Comparison of ENCODE assay signal across 8 cellular contexts in genomic region chr1:1891349-1892078, GRCh38. TPM values are rescaled to one million over a fixed set of nuclear protein-coding genes. Genes with fewer than 3 reads are reported as not detected.
DNase-seq lines count a peak whose midpoint lies in the region; ATAC-seq, FAIRE-seq and TF ChIP-seq lines count a peak whose summit lies in the region.

No MANE protein-coding gene starts in this region.

- peak overlapping the region; percentile 99 for H3K9ac ChIP-seq in BLaER1
- peak overlapping the region; percentile 68; the same call in 1 of the 2 replicates for H3K9ac ChIP-seq in GM12878 (ENCODE audit: control insufficient read depth, insufficient read depth, low read length)
- no peak overlapping the region for H3K9ac ChIP-seq in iPS-18a (ENCODE audit: low read length)

- ATAC-seq in GM19395 (IDR thresholded peaks at IDR 0.05; ENCODE audit: unreplicated experiment) (peak; percentile 23), T-helper 17 cell (peak; percentile 59), GM12878 (peak; percentile 79), GM21737 (IDR thresholded peaks at IDR 0.05; ENCODE audit: unreplicated experiment) (no peak)

- BruUV-seq in GM12878 (replicated peaks; lab: Mats Ljungman, UMichigan), result no TSS peak

- peak overlapping the region; percentile 83 for H3K4me3 ChIP-seq in BLaER1
- peak overlapping the region; percentile 61 for H3K4me3 ChIP-seq in LNCaP clone FGC (ENCODE audit: low read depth, low read length)
- H3K4me3 ChIP-seq in GM12878, result peak overlapping the region; percentile 78
- H3K4me3 ChIP-seq in iPS-18a (ENCODE audit: low read length), result peak overlapping the region; percentile 51
- H3K4me3 ChIP-seq in skin epidermis, result peak overlapping the region; percentile 57 to 92 (median 82)

- H3K27me3 Mint-ChIP-seq in T-helper 17 cell, result no peaks in the 10 kb centered on the region

- no peaks in the 10 kb centered on the region for H3K9me3 ChIP-seq in BLaER1
- H3K9me3 ChIP-seq in T-helper 17 cell (ENCODE audit: control insufficient read depth, low read length, poor library complexity, severe bottlenecking), result no peaks in the 10 kb centered on the region
- H3K9me3 ChIP-seq in GM12878 (replicated peaks; ENCODE audit: control insufficient read depth, insufficient read depth, low read length), result no peaks in the 10 kb centered on the region
- H3K9me3 ChIP-seq in iPS-18a (ENCODE audit: control insufficient read depth, low read depth, low read length), result no peaks in the 10 kb centered on the region

- peak overlapping the region; percentile 97 for H3K4me3 Mint-ChIP-seq in T-helper 17 cell

- intact Hi-C loops in GM12878 (cut with micrococcal nuclease; ENCODE audit: unreplicated experiment), result loop anchor here (5.0 kb wide), 1 partner anchor 114 kb away; the partner anchor contains the start of gene NADK

- peaks cover 44% of the 10 kb centered on the region for H3K79me2 ChIP-seq in GM12878 (ENCODE audit: control insufficient read depth, insufficient read depth, low read length)

- H2AFZ ChIP-seq in GM12878 (ENCODE audit: control insufficient read depth, low read depth, low read length), result peak overlapping the region; percentile 66

- H3K27ac ChIP-seq in BLaER1 (peak overlapping the region; percentile 100), GM12878 (ENCODE audit: control insufficient read depth, insufficient read depth) (peak overlapping the region; percentile 84), iPS-18a (ENCODE audit: low read length) (no peak overlapping the region), skin epidermis (peak overlapping the region; percentile 75 to 98 (median 96))

- RAD21 ChIA-PET in GM12878 (lab: Charles Lee; ENCODE audit: unreplicated experiment), result interaction anchor here (0.7 to 1.1 kb wide), 2 partner anchors 112 to 115 kb away, joined by 3 to 4 read pairs; no protein-coding TSS in a partner anchor

- H3K27me3 ChIP-seq in BLaER1 (no peaks in the 10 kb centered on the region), GM12878 (replicated peaks in 1 of 2; ENCODE audit: control insufficient read depth in 2 of 2, insufficient read depth in 2 of 2, low read length in 1 of 2) (no peaks in the 10 kb centered on the region), iPS-18a (ENCODE audit: control insufficient read depth, insufficient read depth, low read length) (no peaks in the 10 kb centered on the region)

- H3K4me2 ChIP-seq in BLaER1 (peak overlapping the region; percentile 98), GM12878 (ENCODE audit: control insufficient read depth, insufficient read depth) (peak overlapping the region; percentile 98)

- TF ChIP-seq RAD21 in GM12878 (IDR thresholded peaks at IDR 0.05; ENCODE audit: insufficient read depth, low read depth, low read length), result no peak

- peaks cover 50% of the 10 kb centered on the region for H3K4me1 Mint-ChIP-seq in T-helper 17 cell

- H3K36me3 Mint-ChIP-seq in T-helper 17 cell (ENCODE audit: low read depth), result peaks cover 4% of the 10 kb centered on the region

- H3K27ac Mint-ChIP-seq in T-helper 17 cell, result peak overlapping the region; percentile 97

- TF ChIP-seq CTCF in LNCaP clone FGC (IDR thresholded peaks at IDR 0.05; ENCODE audit: control insufficient read depth, extremely low read depth, insufficient read depth) (no peak), GM12878 (IDR thresholded peaks at IDR 0.05 in 2 of 3, conservative IDR thresholded peaks at IDR 0.05 in 1 of 3; ENCODE audit: control insufficient read depth in 2 of 3, extremely low read depth in 1 of 3, insufficient read depth in 1 of 3, low read depth in 3 of 3, low read length in 3 of 3) (no peak)

- H3K4me1 ChIP-seq in BLaER1, result peaks cover 75% of the 10 kb centered on the region
- H3K4me1 ChIP-seq in GM12878 (ENCODE audit: control insufficient read depth, insufficient read depth, low read length), result peaks cover 21% of the 10 kb centered on the region
- H3K4me1 ChIP-seq in iPS-18a (ENCODE audit: control insufficient read depth, low read depth, low read length), result peaks cover 18% of the 10 kb centered on the region

- SMC1A ChIA-PET in GM12878 (lab: Charles Lee; ENCODE audit: uncharacterized antibody, unreplicated experiment), result interaction anchor here (1.0 kb wide), 1 partner anchor 14 kb away, joined by 3 read pairs; no protein-coding TSS in a partner anchor

- POLR2A ChIA-PET in GM12878 (lab: Charles Lee), result interaction anchor here (0.9 kb wide), 1 partner anchor 214 kb away, joined by 6 read pairs; no protein-coding TSS in a partner anchor

- no peak for TF ChIP-seq EP300 in GM12878 (IDR thresholded peaks at IDR 0.05; ENCODE audit: borderline replicate concordance in 1 of 2, control insufficient read depth in 1 of 2, low read depth in 2 of 2, low read length in 2 of 2)

- 8% methylated on average over 28 of the region's 59 CpGs for WGBS in GM12878 (ENCODE audit: insufficient coverage, insufficient replicate concordance, low lambda C conversion rate, missing lambda C conversion rate)

- FAIRE-seq in GM12878 (lab: Jason Lieb, UNC), result no peak

- peaks cover 7% of the 10 kb centered on the region for H3K36me3 ChIP-seq in BLaER1
- H3K36me3 ChIP-seq in GM12878 (ENCODE audit: control insufficient read depth in 2 of 2, insufficient read depth in 2 of 2, low read length in 1 of 2), result no peaks in the 10 kb centered on the region
- H3K36me3 ChIP-seq in iPS-18a (ENCODE audit: control insufficient read depth, low read depth, low read length), result no peaks in the 10 kb centered on the region

- in situ Hi-C loops in GM12878 (cut with MboI), result no loop called here

- H4K20me1 ChIP-seq in BLaER1 (peaks cover 37% of the 10 kb centered on the region), GM12878 (ENCODE audit: control insufficient read depth, insufficient read depth) (no peaks in the 10 kb centered on the region)

- peak; percentile 71 for TF ChIP-seq POLR2A in GM12878 (IDR thresholded peaks at IDR 0.05; ENCODE audit: low read depth, low read length)

- CTCF ChIA-PET in GM12878 (lab: Yijun Ruan, JAX), result interaction anchor here (0.8 to 1.5 kb wide), 4 partner anchors 12 to 103 kb away, joined by 3 to 12 read pairs (median 4); no protein-coding TSS in a partner anchor

- DNase-seq in LNCaP clone FGC (ENCODE audit: low read depth), result no peak
- DNase-seq in T-helper 17 cell, result peak; percentile 51 to 90 (median 78)
- DNase-seq in GM12878 (ENCODE audit: low read depth, low spot score), result no peak

RNA-seq across cellular contexts. Expression of gene GNB1, which starts 0.6 kb away (rescaled TPM):
- total RNA-seq in T-helper 17 cell (100 to 1,000 TPM; 236 to 255 TPM), GM12878 (2014; rRNA removed) (64.8 and 68.2 TPM in 2 replicates), GM12878 (2014; rRNA removed; fragmentation: Illumina TruSeq; extraction: Trizol) (120 and 126 TPM in 2 replicates), GM12878 (2021) (324 and 335 TPM in 2 replicates)
- 193 and 204 TPM in 2 replicates for total RNA-seq in GM12878 (2013; cell fraction: nucleolus; rRNA removed)
- 145 TPM for polyA plus RNA-seq in GM12878 (2011; ENCODE audit: low read depth)
- polyA plus RNA-seq in GM12878 (2011; rRNA removed) (223 and 374 TPM in 2 replicates), GM12878 (2014; fragmentation: Illumina TruSeq; extraction: Trizol) (203 and 392 TPM in 2 replicates), GM12878 (2014; fragmentation: Nextera tagmentation; extraction: Ambion mirVana) (10 to 100 TPM; 41.0 to 53.7 TPM), GM12878 (2014; rRNA removed) (199 and 201 TPM in 2 replicates), GM12878 (2016; fragmentation: Nextera tagmentation; extraction: Ambion mirVana) (10 to 100 TPM; 23.0 to 49.1 TPM)
- 336 and 348 TPM in 2 replicates for polyA plus RNA-seq in GM12878 (2011; cell fraction: cytosol; rRNA removed)
- 165 and 201 TPM in 2 replicates for polyA plus RNA-seq in GM12878 (2011; cell fraction: nucleus; rRNA removed)
- polyA plus RNA-seq in GM12878 (2012), result 179 and 196 TPM in 2 replicates
- polyA minus RNA-seq in GM12878 (2011; rRNA and poly(A)+ RNA removed), result 448 and 491 TPM in 2 replicates
- polyA minus RNA-seq in GM12878 (2011; cell fraction: cytosol; rRNA and poly(A)+ RNA removed), result 134 and 143 TPM in 2 replicates
- 45.1 and 81.2 TPM in 2 replicates for polyA minus RNA-seq in GM12878 (2011; cell fraction: nucleus; rRNA and poly(A)+ RNA removed)

RNA-seq across cellular contexts. Expression of gene CALML6, which starts 23.5 kb away (rescaled TPM):
- under 1 TPM; 0.35 to 0.55 TPM for total RNA-seq in T-helper 17 cell
- total RNA-seq in GM12878 (2013; cell fraction: nucleolus; rRNA removed), result 0.40 TPM in 1 of 2 replicates, not detected in the other
- total RNA-seq in GM12878 (2014; rRNA removed), result 0.11 and 1.3 TPM in 2 replicates
- total RNA-seq in GM12878 (2014; rRNA removed; fragmentation: Illumina TruSeq; extraction: Trizol), result 0.31 TPM in 1 of 2 replicates, not detected in the other
- 0.21 TPM in 1 of 2 replicates, not detected in the other for total RNA-seq in GM12878 (2021)
- polyA plus RNA-seq in GM12878 (2011; ENCODE audit: low read depth), result not detected
- polyA plus RNA-seq in GM12878 (2011; rRNA removed), result 0.07 and 0.29 TPM in 2 replicates
- polyA plus RNA-seq in GM12878 (2011; cell fraction: cytosol; rRNA removed), result 0.22 TPM in 1 of 2 replicates, not detected in the other
- 0.78 and 1.7 TPM in 2 replicates for polyA plus RNA-seq in GM12878 (2011; cell fraction: nucleus; rRNA removed)
- polyA plus RNA-seq in GM12878 (2012), result 0.11 and 0.42 TPM in 2 replicates
- polyA plus RNA-seq in GM12878 (2014; fragmentation: Illumina TruSeq; extraction: Trizol), result 0.09 TPM in 1 of 2 replicates, not detected in the other
- not detected for polyA plus RNA-seq in GM12878 (2014; fragmentation: Nextera tagmentation; extraction: Ambion mirVana)
- 0.42 TPM in 1 of 2 replicates, not detected in the other for polyA plus RNA-seq in GM12878 (2014; rRNA removed)
- not detected for polyA plus RNA-seq in GM12878 (2016; fragmentation: Nextera tagmentation; extraction: Ambion mirVana)
- not detected in 2 replicates for polyA minus RNA-seq in GM12878 (2011; rRNA and poly(A)+ RNA removed)
- not detected in 2 replicates for polyA minus RNA-seq in GM12878 (2011; cell fraction: cytosol; rRNA and poly(A)+ RNA removed)
- polyA minus RNA-seq in GM12878 (2011; cell fraction: nucleus; rRNA and poly(A)+ RNA removed), result not detected in 2 replicates

RNA-seq across cellular contexts. Expression of gene TMEM52, which starts 27.6 kb away (rescaled TPM):
- under 1 TPM in 1 of 2 donors, not detected in 1; 0.52 TPM for total RNA-seq in T-helper 17 cell
- total RNA-seq in GM12878 (2013; cell fraction: nucleolus; rRNA removed), result not detected in 2 replicates
- total RNA-seq in GM12878 (2014; rRNA removed), result 0.17 TPM in 1 of 2 replicates, not detected in the other
- total RNA-seq in GM12878 (2014; rRNA removed; fragmentation: Illumina TruSeq; extraction: Trizol), result not detected in 2 replicates
- total RNA-seq in GM12878 (2021), result not detected in 2 replicates
- polyA plus RNA-seq in GM12878 (2011; ENCODE audit: low read depth), result not detected
- polyA plus RNA-seq in GM12878 (2011; rRNA removed), result not detected in 2 replicates
- 0.12 and 0.15 TPM in 2 replicates for polyA plus RNA-seq in GM12878 (2011; cell fraction: cytosol; rRNA removed)
- polyA plus RNA-seq in GM12878 (2011; cell fraction: nucleus; rRNA removed), result 0.16 TPM in 1 of 2 replicates, not detected in the other
- 0.18 and 0.24 TPM in 2 replicates for polyA plus RNA-seq in GM12878 (2012)
- not detected in 2 replicates for polyA plus RNA-seq in GM12878 (2014; fragmentation: Illumina TruSeq; extraction: Trizol)
- polyA plus RNA-seq in GM12878 (2014; fragmentation: Nextera tagmentation; extraction: Ambion mirVana), result not detected
- 0.18 TPM in 1 of 2 replicates, not detected in the other for polyA plus RNA-seq in GM12878 (2014; rRNA removed)
- polyA plus RNA-seq in GM12878 (2016; fragmentation: Nextera tagmentation; extraction: Ambion mirVana), result under 1 TPM; 0.24 to 0.33 TPM
- 0.44 TPM in 1 of 2 replicates, not detected in the other for polyA minus RNA-seq in GM12878 (2011; rRNA and poly(A)+ RNA removed)
- polyA minus RNA-seq in GM12878 (2011; cell fraction: cytosol; rRNA and poly(A)+ RNA removed), result not detected in 2 replicates
- 0.24 TPM in 1 of 2 replicates, not detected in the other for polyA minus RNA-seq in GM12878 (2011; cell fraction: nucleus; rRNA and poly(A)+ RNA removed)

Comparison
In these comparisons a context has a peak if more than half of its experiments do, and no peak if none do; other contexts are left out.
1. DNase-seq: peak in T-helper 17 cell (3 of 3); none in LNCaP clone FGC (single experiment) and GM12878 (single experiment).
2. Peak in every context shown above with its lines, with median percentiles within 50 percentile points of each other: H3K4me3 ChIP-seq.